Comparison of ENCODE assay signal across 20 cellular contexts in the genomic region with DNA sequence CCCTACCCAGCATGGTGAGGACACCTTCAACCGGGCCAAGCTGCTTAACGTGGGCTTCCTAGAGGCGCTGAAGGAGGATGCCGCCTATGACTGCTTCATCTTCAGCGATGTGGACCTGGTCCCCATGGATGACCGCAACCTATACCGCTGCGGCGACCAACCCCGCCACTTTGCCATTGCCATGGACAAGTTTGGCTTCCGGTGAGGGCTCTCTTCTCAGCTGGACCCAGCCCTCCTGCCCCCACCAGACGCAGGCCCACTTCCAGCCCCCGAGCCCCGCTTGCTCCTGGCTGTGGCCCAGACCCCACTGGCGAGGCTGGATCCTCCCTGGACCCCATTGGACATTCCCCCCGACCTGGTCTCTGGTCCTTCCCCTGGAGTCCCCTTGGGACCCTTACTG.
"Had no signal": no experiment of that assay in that cellular context is flagged by ENCODE, and none has a peak within 500 bp of the region (broad histone marks: within the 10 kb centered on the region; RNA-seq: fewer than 3 reads in every experiment).

No MANE protein-coding gene starts in this region.

- H3K9me3 ChIP-seq: SJCRH30 had no signal

- H3K27me3 ChIP-seq: SJCRH30 had no signal

- FAIRE-seq: RCC 7860 had no signal

- H3K4me3 ChIP-seq: SJCRH30 had no signal

- H3K27ac ChIP-seq: SJCRH30 had no signal

- ATAC-seq: SK-N-SH treated with all-trans-retinoic acid at 6 μM for 48 hours had no signal

- DNase-seq: KBM-7, MV-4-11, NCI-H1048, NCI-H1105, NCI-H1417, NCI-H1436 treated with DMSO at 0.1 percent for 48 hours, NCI-H1694 treated with DMSO at 0.1 percent for 48 hours, NCI-H1930, NCI-H2107, NCI-H226, NCI-H446, NCI-H510A, NCI-H524 treated with DMSO at 0.1 percent for 48 hours, NCI-H69, NCI-H774, RPMI8226, SHP77 treated with DMSO at 0.1 percent for 48 hours, SJCRH30 had no signal
